ENCODE assay signal across 8 cellular contexts in genomic region chr2:232236200-232236599, GRCh38.
DNase-seq lines count a peak whose midpoint lies in the region; ATAC-seq, FAIRE-seq and TF ChIP-seq lines count a peak whose summit lies in the region.

No MANE protein-coding gene starts in this region.

- peak; percentile 43 for DNase-seq in GM18507 (ENCODE audit: extremely low spot score, insufficient read length, low read depth)
- peak; percentile 36 for DNase-seq in glomerular visceral epithelial cell (ENCODE audit: extremely low spot score)
- DNase-seq in NCI-H2107 treated with DMSO at 0.1 percent for 48 hours (lab: John Stamatoyannopoulos, UW; ENCODE audit: unreplicated experiment), result no peak
- DNase-seq in NCI-H2227 treated with DMSO at 0.1 percent for 48 hours (lab: John Stamatoyannopoulos, UW), result no peak
- no peak for DNase-seq in NCI-H345 (lab: John Stamatoyannopoulos, UW)
- no peak for DNase-seq in colonic mucosa

- no peaks in the 10 kb centered on the region for H3K27me3 ChIP-seq in colonic mucosa

- peak; percentile 95 for FAIRE-seq in GM18507 (lab: Jason Lieb, UNC)

- no peak overlapping the region for H3K4me3 ChIP-seq in colonic mucosa

- no peaks in the 10 kb centered on the region for H3K4me1 ChIP-seq in colonic mucosa

- no peak for TF ChIP-seq CTCF in colonic mucosa (IDR thresholded peaks at IDR 0.05)

- intact Hi-C loops in colonic mucosa (cut with DNase I), result no loop called here

- H3K9me3 ChIP-seq in colonic mucosa, result no peaks in the 10 kb centered on the region

- no peaks in the 10 kb centered on the region for H3K36me3 ChIP-seq in colonic mucosa

- H3K9ac ChIP-seq in colonic mucosa (ENCODE audit: low read depth in 2 of 2, low read length in 2 of 2), result no peak overlapping the region

- H3K27ac ChIP-seq in colonic mucosa, result no peak overlapping the region

- peak; percentile 80 for ATAC-seq in GM21528 (IDR thresholded peaks at IDR 0.05; ENCODE audit: low FRiP score, unreplicated experiment)
- ATAC-seq in HG03469 (IDR thresholded peaks at IDR 0.05; ENCODE audit: unreplicated experiment), result peak; percentile 73

Comparison
In these comparisons a context has a peak if more than half of its experiments do, and no peak if none do; other contexts are left out.
1. DNase-seq: peak in GM18507 (single experiment) and glomerular visceral epithelial cell (single experiment); none in NCI-H2107 treated with DMSO at 0.1 percent for 48 hours (single experiment), NCI-H2227 treated with DMSO at 0.1 percent for 48 hours (single experiment), NCI-H345 (single experiment) and colonic mucosa (single experiment).